ENCODE assay signal across 9 cellular contexts in the genomic region with DNA sequence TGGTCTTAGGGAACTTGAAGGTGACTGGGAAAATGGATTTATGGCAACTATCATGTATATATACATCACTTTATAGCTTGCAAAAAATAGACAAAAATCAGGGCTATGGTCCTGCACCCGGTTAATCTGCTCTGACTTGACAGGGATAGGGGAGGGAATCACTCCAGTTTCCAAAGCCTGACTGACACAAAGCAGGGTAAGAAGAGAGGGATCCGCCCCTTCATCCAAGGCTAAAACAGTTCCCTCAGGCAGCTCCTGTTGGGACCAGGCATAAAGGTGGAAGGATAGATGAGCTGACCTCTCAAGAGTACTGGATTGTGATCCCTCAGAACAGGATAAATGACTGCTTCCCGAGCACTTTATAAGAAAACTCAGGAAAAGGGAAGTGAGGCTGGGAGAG. TPM values are rescaled to one million over a fixed set of nuclear protein-coding genes. Genes with fewer than 3 reads are reported as not detected.
DNase-seq lines count a peak whose midpoint lies in the region; ATAC-seq and TF ChIP-seq lines count a peak whose summit lies in the region.
"Had no signal": no experiment of that assay in that cellular context is flagged by ENCODE, and none has a peak within 500 bp of the region (broad histone marks: within the 10 kb centered on the region; RNA-seq: fewer than 3 reads in every experiment).

No MANE protein-coding gene starts in this region.

- H3K9me3 ChIP-seq in mononuclear cell (ENCODE audit: low read depth, low read length) (no peaks in the 10 kb centered on the region), tibial artery (no peaks in the 10 kb centered on the region)
- H3K9me3 ChIP-seq: suprapubic skin had no signal

- no peak for DNase-seq in activated naive CD4-positive, alpha-beta T cell treated with anti-CD3 and anti-CD28 coated beads, Interleukin-2, amount 10 ng/mL, durations not matched to agents 7 days and 5 days
- DNase-seq in activated naive CD4-positive, alpha-beta T cell treated with anti-CD3 and anti-CD28 coated beads, Interleukin-2, amount 50 U/mL, for 16 hours = no peak
- DNase-seq in activated naive CD8-positive, alpha-beta T cell treated with anti-CD3 and anti-CD28 coated beads for 36 hours = no peak
- DNase-seq in tibial artery = no peak
- no peak for DNase-seq in NCI-H526 treated with DMSO at 0.1 percent for 48 hours (lab: John Stamatoyannopoulos, UW)

- peaks cover 42% of the 10 kb centered on the region for H3K36me3 Mint-ChIP-seq in activated naive CD4-positive, alpha-beta T cell treated with anti-CD3 and anti-CD28 coated beads, Interleukin-2, amount 10 ng/mL, durations not matched to agents 7 days and 5 days
- H3K36me3 Mint-ChIP-seq in activated naive CD8-positive, alpha-beta T cell treated with anti-CD3 and anti-CD28 coated beads for 36 hours = peaks cover 2% of the 10 kb centered on the region

- ATAC-seq in HG03571 (IDR thresholded peaks at IDR 0.05; ENCODE audit: unreplicated experiment) (no peak), HG03108 (IDR thresholded peaks at IDR 0.05; ENCODE audit: unreplicated experiment) (no peak)

- CTCF ChIA-PET in activated naive CD4-positive, alpha-beta T cell treated with anti-CD3 and anti-CD28 coated beads, Interleukin-2, amount 10 ng/mL, durations not matched to agents 7 days and 5 days (lab: Charles Lee) = interaction anchor here (1.0 to 2.8 kb wide), 9 partner anchors 17 to 285 kb away, joined by 3 to 17 read pairs (median 6); partner anchors contain the start of gene PMVK

- H3K4me1 Mint-ChIP-seq in activated naive CD4-positive, alpha-beta T cell treated with anti-CD3 and anti-CD28 coated beads, Interleukin-2, amount 10 ng/mL, durations not matched to agents 7 days and 5 days = peaks cover 83% of the 10 kb centered on the region
- peaks cover 70% of the 10 kb centered on the region for H3K4me1 Mint-ChIP-seq in activated naive CD8-positive, alpha-beta T cell treated with anti-CD3 and anti-CD28 coated beads for 36 hours

- intact Hi-C loops in tibial artery (cut with DNase I; ENCODE audit: low total_unique reads) = no loop called here

- no peaks in the 10 kb centered on the region for H3K9me3 Mint-ChIP-seq in activated naive CD4-positive, alpha-beta T cell treated with anti-CD3 and anti-CD28 coated beads, Interleukin-2, amount 10 ng/mL, durations not matched to agents 7 days and 5 days
- H3K9me3 Mint-ChIP-seq in activated naive CD8-positive, alpha-beta T cell treated with anti-CD3 and anti-CD28 coated beads for 36 hours = no peaks in the 10 kb centered on the region

- no peak for TF ChIP-seq CTCF in tibial artery (IDR thresholded peaks at IDR 0.05)

- peak overlapping the region; percentile 88 for H3K4me3 Mint-ChIP-seq in activated naive CD4-positive, alpha-beta T cell treated with anti-CD3 and anti-CD28 coated beads, Interleukin-2, amount 10 ng/mL, durations not matched to agents 7 days and 5 days
- peak overlapping the region; percentile 89 for H3K4me3 Mint-ChIP-seq in activated naive CD8-positive, alpha-beta T cell treated with anti-CD3 and anti-CD28 coated beads for 36 hours

- H3K27me3 Mint-ChIP-seq in activated naive CD4-positive, alpha-beta T cell treated with anti-CD3 and anti-CD28 coated beads, Interleukin-2, amount 10 ng/mL, durations not matched to agents 7 days and 5 days = no peaks in the 10 kb centered on the region
- no peaks in the 10 kb centered on the region for H3K27me3 Mint-ChIP-seq in activated naive CD8-positive, alpha-beta T cell treated with anti-CD3 and anti-CD28 coated beads for 36 hours

- peaks cover 71% of the 10 kb centered on the region for H3K4me1 ChIP-seq in mononuclear cell (ENCODE audit: insufficient read depth, low read length)
- peaks cover 7 to 62% (median 48%) of the 10 kb centered on the region in 4 donors for H3K4me1 ChIP-seq in tibial artery

- H3K27ac Mint-ChIP-seq in activated naive CD4-positive, alpha-beta T cell treated with anti-CD3 and anti-CD28 coated beads, Interleukin-2, amount 10 ng/mL, durations not matched to agents 7 days and 5 days = peak overlapping the region; percentile 93
- H3K27ac Mint-ChIP-seq in activated naive CD8-positive, alpha-beta T cell treated with anti-CD3 and anti-CD28 coated beads for 36 hours = peak overlapping the region; percentile 94

- H3K27ac ChIP-seq in tibial artery = peak overlapping the region; percentile 82 to 83
- H3K27ac ChIP-seq: suprapubic skin had no signal

- H3K27me3 ChIP-seq in mononuclear cell (ENCODE audit: insufficient read depth, low read length) = no peaks in the 10 kb centered on the region
- no peaks in the 10 kb centered on the region for H3K27me3 ChIP-seq in tibial artery
- H3K27me3 ChIP-seq: suprapubic skin had no signal

- peaks cover 0 to 39% (median 26%) of the 10 kb centered on the region in 3 donors for H3K36me3 ChIP-seq in tibial artery

- H3K4me3 ChIP-seq in mononuclear cell (ENCODE audit: low read length) (peak overlapping the region; percentile 78), tibial artery (peak overlapping the region; percentile 55 to 61)

RNA-seq across cellular contexts. Expression of gene PBXIP1, which starts 1.4 kb away (rescaled TPM):
- total RNA-seq in activated naive CD8-positive, alpha-beta T cell treated with anti-CD3 and anti-CD28 coated beads for 36 hours = 10 to 100 TPM; 12.2 to 13.2 TPM
- 125 TPM for total RNA-seq in mononuclear cell

RNA-seq across cellular contexts. Expression of gene PYGO2, which starts 7.0 kb away (rescaled TPM):
- total RNA-seq in activated naive CD8-positive, alpha-beta T cell treated with anti-CD3 and anti-CD28 coated beads for 36 hours = 10 to 100 TPM; 24.2 to 25.1 TPM
- 13.4 TPM for total RNA-seq in mononuclear cell

RNA-seq across cellular contexts. Expression of gene SHC1, which starts 16.0 kb away (rescaled TPM):
- total RNA-seq in activated naive CD8-positive, alpha-beta T cell treated with anti-CD3 and anti-CD28 coated beads for 36 hours = 10 to 100 TPM; 34.7 to 38.4 TPM
- total RNA-seq in mononuclear cell = 22.2 TPM

RNA-seq across cellular contexts. Expression of gene PMVK, which starts 18.0 kb away (rescaled TPM):
- total RNA-seq in activated naive CD8-positive, alpha-beta T cell treated with anti-CD3 and anti-CD28 coated beads for 36 hours = 10 to 100 TPM; 29.8 to 32.8 TPM
- total RNA-seq in mononuclear cell = 2.1 TPM

RNA-seq across cellular contexts. Expression of gene CKS1B, which starts 19.9 kb away (rescaled TPM):
- total RNA-seq in activated naive CD8-positive, alpha-beta T cell treated with anti-CD3 and anti-CD28 coated beads for 36 hours = 100 to 1,000 TPM; 156 TPM
- 5.9 TPM for total RNA-seq in mononuclear cell
